ENCODE assay signal across 9 cellular contexts in the genomic region with DNA sequence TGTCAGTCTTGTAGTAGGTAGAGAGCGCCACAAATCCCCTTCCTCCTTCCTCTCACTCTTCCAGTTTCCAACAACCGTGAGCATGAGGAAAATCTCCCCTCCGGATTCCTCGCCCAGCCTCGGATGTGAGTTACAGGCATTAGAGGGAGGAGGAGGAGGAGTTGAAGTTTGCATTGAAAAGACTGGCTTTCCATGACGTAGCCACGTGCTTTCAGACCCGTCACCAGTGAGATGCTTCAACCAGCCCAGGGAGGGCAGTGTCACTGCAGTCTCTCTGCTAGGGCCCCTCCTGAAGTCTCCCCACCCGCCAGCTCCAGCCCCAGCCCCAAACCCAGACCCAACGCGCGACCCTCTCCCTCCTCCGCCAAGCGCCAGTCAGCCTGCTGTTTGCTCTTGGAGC. TPM values are rescaled to one million over a fixed set of nuclear protein-coding genes. Genes with fewer than 3 reads are reported as not detected.
A peak's percentile ranks its signal among the peaks of the same experiment; 100 is the strongest.
DNase-seq lines count a peak whose midpoint lies in the region; ATAC-seq and TF ChIP-seq lines count a peak whose summit lies in the region.
"Had no signal": no experiment of that assay in that cellular context is flagged by ENCODE, and none has a peak within 500 bp of the region (broad histone marks: within the 10 kb centered on the region; RNA-seq: fewer than 3 reads in every experiment).

No MANE protein-coding gene starts in this region.

- peaks cover 28% of the 10 kb centered on the region for H3K4me1 ChIP-seq in left ventricle myocardium inferior
- H3K4me1 ChIP-seq in rectal smooth muscle tissue (ENCODE audit: control insufficient read depth, insufficient read depth, low read length) = no peaks in the 10 kb centered on the region

- H3K4me3 ChIP-seq in left ventricle myocardium inferior (peak overlapping the region; percentile 74), rectal smooth muscle tissue (ENCODE audit: low read length) (peak overlapping the region; percentile 69)

- DNase-seq in HT1080 (ENCODE audit: low read depth) = peak; percentile 67
- DNase-seq in activated naive CD4-positive, alpha-beta T cell treated with anti-CD3 and anti-CD28 coated beads, Interleukin-2, amount 50 U/mL, for 72 hours (ENCODE audit: low spot score in 2 of 2) = peak in 1 of 2 donors; percentile 23
- DNase-seq in left ventricle myocardium inferior = peak; percentile 16
- DNase-seq in SKM-1 (lab: John Stamatoyannopoulos, UW; ENCODE audit: unreplicated experiment) = no peak
- DNase-seq in DMS79 treated with DMSO at 0.1 percent for 48 hours (lab: John Stamatoyannopoulos, UW) = no peak

- H3K27ac ChIP-seq in left ventricle myocardium inferior (replicated peaks) (no peak overlapping the region), rectal smooth muscle tissue (ENCODE audit: low read depth, low read length) (no peak overlapping the region)
- H3K27ac ChIP-seq: neutrophil had no signal

- TF ChIP-seq CTCF in left ventricle myocardium inferior (IDR thresholded peaks at IDR 0.05; ENCODE audit: borderline replicate concordance) = peak; percentile 23

- H3K36me3 ChIP-seq in left ventricle myocardium inferior (no peaks in the 10 kb centered on the region), rectal smooth muscle tissue (ENCODE audit: control insufficient read depth, insufficient read depth, low read length) (no peaks in the 10 kb centered on the region)
- H3K36me3 ChIP-seq: neutrophil had no signal

- no peaks in the 10 kb centered on the region for H3K9me3 Mint-ChIP-seq in activated naive CD4-positive, alpha-beta T cell treated with anti-CD3 and anti-CD28 coated beads, Interleukin-2, amount 50 U/mL, for 72 hours

- H3K27ac Mint-ChIP-seq in activated naive CD4-positive, alpha-beta T cell treated with anti-CD3 and anti-CD28 coated beads, Interleukin-2, amount 50 U/mL, for 72 hours = peak overlapping the region in 1 of 2 donors; percentile 81

- peaks cover 0 to 11% of the 10 kb centered on the region in 2 donors for H3K36me3 Mint-ChIP-seq in activated naive CD4-positive, alpha-beta T cell treated with anti-CD3 and anti-CD28 coated beads, Interleukin-2, amount 50 U/mL, for 72 hours

- no peak overlapping the region for H3K9ac ChIP-seq in rectal smooth muscle tissue (ENCODE audit: low read length)

- no peaks in the 10 kb centered on the region for H3K9me3 ChIP-seq in left ventricle myocardium inferior (replicated peaks)
- H3K9me3 ChIP-seq: neutrophil had no signal

- intact Hi-C loops in left ventricle myocardium inferior (cut with micrococcal nuclease) = no loop called here

- TF ChIP-seq POLR2A in GM18505 (IDR thresholded peaks at IDR 0.05; ENCODE audit: borderline replicate concordance, extremely low read depth, insufficient read depth, insufficient read length) = no peak

- peaks cover 25% of the 10 kb centered on the region for H3K27me3 ChIP-seq in left ventricle myocardium inferior (ENCODE audit: low read depth)
- H3K27me3 ChIP-seq in rectal smooth muscle tissue (ENCODE audit: control insufficient read depth, insufficient read depth, low read length) = no peaks in the 10 kb centered on the region

- ATAC-seq in GM18505 (IDR thresholded peaks at IDR 0.05; ENCODE audit: unreplicated experiment) (peak; percentile 42), HG03342 (IDR thresholded peaks at IDR 0.05; ENCODE audit: unreplicated experiment) (no peak)
- peak; percentile 50 to 75 for ATAC-seq in activated naive CD4-positive, alpha-beta T cell treated with anti-CD3 and anti-CD28 coated beads, Interleukin-2, amount 50 U/mL, for 72 hours

RNA-seq across cellular contexts. Expression of gene FGF14, which starts 0.4 kb away (rescaled TPM):
- not detected in 2 replicates for total RNA-seq in HT1080 (2014; rRNA removed; shearing (Covaris generic))
- 0.05 TPM in 1 of 2 replicates, not detected in the other for polyA plus RNA-seq in HT1080 (2015; cell fraction: cytosol; rRNA removed)
- 0.02 TPM in 1 of 2 replicates, not detected in the other for polyA plus RNA-seq in HT1080 (2015; cell fraction: nucleus; rRNA removed)
- total RNA-seq in activated naive CD4-positive, alpha-beta T cell treated with anti-CD3 and anti-CD28 coated beads, Interleukin-2, amount 50 U/mL, for 72 hours = not detected
- total RNA-seq in left ventricle myocardium inferior = 2.9 TPM

Comparison
In these comparisons a context has a peak if more than half of its experiments do, and no peak if none do; other contexts are left out.
1. DNase-seq: peak in HT1080 (single experiment) and left ventricle myocardium inferior (single experiment); none in SKM-1 (single experiment) and DMS79 treated with DMSO at 0.1 percent for 48 hours (single experiment).